Comparison of ENCODE assay signal across 1 cellular context in genomic region chr5:57207007-57207653, GRCh38.
TF ChIP-seq lines count a peak whose summit lies in the region.

No MANE protein-coding gene starts in this region.

TF ChIP-seq in WTC11, 78 proteins besides CTCF, POLR2A, EP300 and RAD21 (continued from another document):
- TF ChIP-seq PRDM15 (CRISPR knock-in tag; IDR thresholded peaks at IDR 0.05), result no peak
- TF ChIP-seq FOXJ3 (CRISPR knock-in tag; IDR thresholded peaks at IDR 0.05; ENCODE audit: borderline replicate concordance), result no peak
- TF ChIP-seq ZNF396 (CRISPR knock-in tag; IDR thresholded peaks at IDR 0.05; ENCODE audit: borderline replicate concordance), result no peak
